1 cellular context compared by ENCODE assay signal in genomic region chr11:118846181-118846946, GRCh38.
TF ChIP-seq lines count a peak whose summit lies in the region.

No MANE protein-coding gene starts in this region.

TF ChIP-seq in GM23338, 12 proteins besides CTCF, POLR2A, EP300 and RAD21:
- TF ChIP-seq ZNF462 (CRISPR knock-in tag; IDR thresholded peaks at IDR 0.05) (no peak), EZH2phosphoT487 (IDR thresholded peaks at IDR 0.05; ENCODE audit: unreplicated experiment) (no peak), STAT1 (IDR thresholded peaks at IDR 0.05; ENCODE audit: unreplicated experiment) (no peak), POLR2AphosphoS5 (IDR thresholded peaks at IDR 0.05; ENCODE audit: low read depth) (no peak), REST (IDR thresholded peaks at IDR 0.05; ENCODE audit: unreplicated experiment) (no peak), EZH2 (IDR thresholded peaks at IDR 0.05; ENCODE audit: low read depth, unreplicated experiment) (no peak), ZNF331 (CRISPR knock-in tag; IDR thresholded peaks at IDR 0.05; ENCODE audit: low read depth) (no peak), JUNB (IDR thresholded peaks at IDR 0.05; ENCODE audit: unreplicated experiment) (no peak)
